In genomic region chr5:470961-471749, GRCh38 we compare ENCODE assay signal across 9 cellular contexts. TPM values are rescaled to one million over a fixed set of nuclear protein-coding genes. Genes with fewer than 3 reads are reported as not detected.
A peak's percentile ranks its signal among the peaks of the same experiment; 100 is the strongest.
DNase-seq lines count a peak whose midpoint lies in the region; ATAC-seq and TF ChIP-seq lines count a peak whose summit lies in the region.
"Had no signal": no experiment of that assay in that cellular context is flagged by ENCODE, and none has a peak within 500 bp of the region (broad histone marks: within the 10 kb centered on the region; RNA-seq: fewer than 3 reads in every experiment).

No MANE protein-coding gene starts in this region.

- POLR2A ChIA-PET in CD4-positive, alpha-beta memory T cell (lab: Charles Lee; ENCODE audit: partially characterized antibody), result interaction anchor here (0.8 to 3.9 kb wide), 4 partner anchors 7 to 253 kb away, joined by 4 to 22 read pairs (median 14); partner anchors contain the start of genes CCDC127 and SDHA

- H3K27ac Mint-ChIP-seq in CD4-positive, alpha-beta memory T cell, result peak overlapping the region; percentile 86 to 92 (median 91)
- H3K27ac Mint-ChIP-seq in nephron progenitor cell, result no peak overlapping the region

- peak overlapping the region; percentile 79 to 85 (median 82) for H3K4me3 Mint-ChIP-seq in CD4-positive, alpha-beta memory T cell
- peak overlapping the region; percentile 77 for H3K4me3 Mint-ChIP-seq in nephron progenitor cell

- no peaks in the 10 kb centered on the region for H3K9me2 ChIP-seq in Karpas-422 (replicated peaks; ENCODE audit: insufficient read depth, low read length)

- in situ Hi-C loops in mammary epithelial cell (cut with MboI; ENCODE audit: low sequenced_read_pairs in 2 of 2), result no loop called here

- no peak for TF ChIP-seq CTCF in mammary epithelial cell (conservative IDR thresholded peaks at IDR 0.05 in 1 of 2, IDR thresholded peaks at IDR 0.05 in 1 of 2; ENCODE audit: extremely low read depth in 1 of 2, insufficient read depth in 1 of 2, low read depth in 1 of 2, low read length in 2 of 2)
- no peak for TF ChIP-seq CTCF in nephron progenitor cell (IDR thresholded peaks at IDR 0.05)

- 97% methylated on average over 26 of the region's 31 CpGs for WGBS in mammary epithelial cell (ENCODE audit: low coverage, missing lambda C conversion rate)

- no peak for DNase-seq in CD4-positive, alpha-beta memory T cell
- no peak for DNase-seq in Karpas-422
- no peak for DNase-seq in mammary epithelial cell
- peak; percentile 2 for DNase-seq in nephron progenitor cell
- DNase-seq: NK-92 treated with Interleukin-12 subunit alpha and Interleukin-12 subunit beta, amount 100 ng/mL, for 24 hours had no signal

- peak overlapping the region; percentile 80 for H3K27ac ChIP-seq in CD4-positive, alpha-beta memory T cell (ENCODE audit: low read depth, low read length)
- H3K27ac ChIP-seq in Karpas-422 (ENCODE audit: low read length), result no peak overlapping the region
- no peak overlapping the region for H3K27ac ChIP-seq in mammary epithelial cell (ENCODE audit: insufficient read depth, low read depth, low read length)

- H4K20me1 ChIP-seq in Karpas-422 (ENCODE audit: insufficient read depth, low read depth, low read length) (peaks cover 27% of the 10 kb centered on the region), mammary epithelial cell (ENCODE audit: insufficient read depth, low read length) (no peaks in the 10 kb centered on the region)

- ATAC-seq in HG02763 (IDR thresholded peaks at IDR 0.05; ENCODE audit: unreplicated experiment), result no peak
- ATAC-seq in HG03457 (IDR thresholded peaks at IDR 0.05; ENCODE audit: unreplicated experiment), result no peak
- ATAC-seq in HG03442 (IDR thresholded peaks at IDR 0.05; ENCODE audit: unreplicated experiment), result no peak
- ATAC-seq in HG03439 (IDR thresholded peaks at IDR 0.05; ENCODE audit: unreplicated experiment), result no peak

- dilution Hi-C loops in mammary epithelial cell (cut with HindIII; ENCODE audit: low sequenced_read_pairs), result no loop called here

- H3K4me1 ChIP-seq in CD4-positive, alpha-beta memory T cell (ENCODE audit: insufficient read depth, low read length), result peaks cover 30% of the 10 kb centered on the region
- H3K4me1 ChIP-seq in Karpas-422 (ENCODE audit: low read length), result peaks cover 29% of the 10 kb centered on the region
- H3K4me1 ChIP-seq in mammary epithelial cell (ENCODE audit: insufficient read depth, low read length), result peaks cover 28% of the 10 kb centered on the region

- no peak overlapping the region for H2AFZ ChIP-seq in Karpas-422 (ENCODE audit: low read length)
- no peak overlapping the region for H2AFZ ChIP-seq in mammary epithelial cell (ENCODE audit: low read depth, low read length)

- no TSS peak for BruUV-seq in mammary epithelial cell (replicated peaks; lab: Mats Ljungman, UMichigan)

- H3K9me3 ChIP-seq in CD4-positive, alpha-beta memory T cell (ENCODE audit: control insufficient read depth in 1 of 2, low read length in 2 of 2), result no peaks in the 10 kb centered on the region
- H3K9me3 ChIP-seq in Karpas-422 (ENCODE audit: low read length) (no peaks in the 10 kb centered on the region), mammary epithelial cell (replicated peaks; ENCODE audit: insufficient read depth, low read length) (no peaks in the 10 kb centered on the region)

- peaks cover 3 to 13% of the 10 kb centered on the region in 2 donors for H3K36me3 Mint-ChIP-seq in CD4-positive, alpha-beta memory T cell
- H3K36me3 Mint-ChIP-seq in nephron progenitor cell (ENCODE audit: low read depth), result peaks cover 5% of the 10 kb centered on the region

- peaks cover 7% of the 10 kb centered on the region for H3K36me3 ChIP-seq in CD4-positive, alpha-beta memory T cell (ENCODE audit: insufficient read depth, low read length)
- peaks cover 9% of the 10 kb centered on the region; the same call in 1 of the 2 replicates for H3K36me3 ChIP-seq in Karpas-422 (ENCODE audit: insufficient read depth, low read length)
- peaks cover 6% of the 10 kb centered on the region for H3K36me3 ChIP-seq in mammary epithelial cell (ENCODE audit: insufficient read depth, low read length)

- H3K79me2 ChIP-seq in Karpas-422 (ENCODE audit: low read length) (peaks cover 23% of the 10 kb centered on the region), mammary epithelial cell (ENCODE audit: insufficient read depth, low read length) (peaks cover 30% of the 10 kb centered on the region)

- CTCF ChIA-PET in CD4-positive, alpha-beta memory T cell (lab: Charles Lee; ENCODE audit: partially characterized antibody), result interaction anchor here (1.2 kb wide), 1 partner anchor 24 kb away, joined by 6 read pairs; no protein-coding TSS in a partner anchor
- CTCF ChIA-PET in mammary epithelial cell (lab: Charles Lee; ENCODE audit: low non-redundant PET), result no interaction called here

- H3K9ac ChIP-seq in Karpas-422 (ENCODE audit: low read length) (peak overlapping the region; percentile 98), mammary epithelial cell (ENCODE audit: insufficient read depth, low read length) (no peak overlapping the region)

- peak overlapping the region; percentile 9 to 50 for H3K4me3 ChIP-seq in CD4-positive, alpha-beta memory T cell (ENCODE audit: low read length in 2 of 2)
- H3K4me3 ChIP-seq in Karpas-422 (ENCODE audit: low read length) (peak overlapping the region; percentile 76; the same call in 1 of the 2 replicates), mammary epithelial cell (replicated peaks in 1 of 3; ENCODE audit: insufficient read depth in 1 of 3, low read depth in 2 of 3, low read length in 3 of 3) (peak overlapping the region in 1 of 3 experiments; percentile 57)

- H3K4me2 ChIP-seq in Karpas-422 (ENCODE audit: low read depth, low read length, poor library complexity, severe bottlenecking), result peak overlapping the region; percentile 100
- H3K4me2 ChIP-seq in mammary epithelial cell (ENCODE audit: insufficient read depth, low read depth, low read length), result peak overlapping the region; percentile 87

- peaks cover 7 to 24% (median 15%) of the 10 kb centered on the region in 4 donors for H3K4me1 Mint-ChIP-seq in CD4-positive, alpha-beta memory T cell
- peaks cover 17% of the 10 kb centered on the region for H3K4me1 Mint-ChIP-seq in nephron progenitor cell

- H3K27me3 Mint-ChIP-seq in CD4-positive, alpha-beta memory T cell, result peaks cover 1 to 2% of the 10 kb centered on the region in 2 donors
- H3K27me3 Mint-ChIP-seq in nephron progenitor cell (ENCODE audit: low read depth, poor library complexity), result peaks cover 24% of the 10 kb centered on the region

- intact Hi-C loops in CD4-positive, alpha-beta memory T cell (cut with micrococcal nuclease), result no loop called here
- intact Hi-C loops in mammary epithelial cell (cut with micrococcal nuclease), result loop anchor here (5.0 to 10.0 kb wide), 2 partner anchors 141 to 424 kb away; partner anchors contain the start of genes BRD9, CEP72 and TRIP13

- no peaks in the 10 kb centered on the region for H3K27me3 ChIP-seq in CD4-positive, alpha-beta memory T cell (ENCODE audit: insufficient read depth, low read length)
- H3K27me3 ChIP-seq in Karpas-422 (ENCODE audit: low read length), result no peaks in the 10 kb centered on the region
- no peaks in the 10 kb centered on the region for H3K27me3 ChIP-seq in mammary epithelial cell (ENCODE audit: insufficient read depth, low read length)

- no peaks in the 10 kb centered on the region for H3K9me3 Mint-ChIP-seq in CD4-positive, alpha-beta memory T cell
- H3K9me3 Mint-ChIP-seq in nephron progenitor cell, result no peaks in the 10 kb centered on the region

RNA-seq across cellular contexts. Expression of gene EXOC3, which starts 28.2 kb away (rescaled TPM):
- 10 to 100 TPM; 83.0 to 96.1 TPM for total RNA-seq in CD4-positive, alpha-beta memory T cell
- polyA plus RNA-seq in CD4-positive, alpha-beta memory T cell, result 10 to 100 TPM; 32.0 to 42.8 TPM
- 24.4 and 39.8 TPM in 2 replicates for total RNA-seq in Karpas-422 (2014; rRNA removed; shearing (Covaris generic); ENCODE audit: low replicate concordance)
- 10 to 100 TPM; 19.5 to 41.2 TPM for total RNA-seq in mammary epithelial cell
- 15.0 TPM for polyA plus RNA-seq in mammary epithelial cell
- 26.2 TPM for polyA minus RNA-seq in mammary epithelial cell

RNA-seq across cellular contexts. Expression of gene SLC9A3, which starts 53.1 kb away (rescaled TPM):
- total RNA-seq in CD4-positive, alpha-beta memory T cell, result 1 to 10 TPM; 2.8 to 3.1 TPM
- 1 to 10 TPM; 2.2 to 2.8 TPM for polyA plus RNA-seq in CD4-positive, alpha-beta memory T cell
- 2.0 and 3.5 TPM in 2 replicates for total RNA-seq in Karpas-422 (2014; rRNA removed; shearing (Covaris generic); ENCODE audit: low replicate concordance)
- 1 to 10 TPM; 1.0 to 1.3 TPM for total RNA-seq in mammary epithelial cell
- 1.00 TPM for polyA plus RNA-seq in mammary epithelial cell
- polyA minus RNA-seq in mammary epithelial cell, result not detected
